22 cellular contexts compared by ENCODE assay signal in the genomic region with DNA sequence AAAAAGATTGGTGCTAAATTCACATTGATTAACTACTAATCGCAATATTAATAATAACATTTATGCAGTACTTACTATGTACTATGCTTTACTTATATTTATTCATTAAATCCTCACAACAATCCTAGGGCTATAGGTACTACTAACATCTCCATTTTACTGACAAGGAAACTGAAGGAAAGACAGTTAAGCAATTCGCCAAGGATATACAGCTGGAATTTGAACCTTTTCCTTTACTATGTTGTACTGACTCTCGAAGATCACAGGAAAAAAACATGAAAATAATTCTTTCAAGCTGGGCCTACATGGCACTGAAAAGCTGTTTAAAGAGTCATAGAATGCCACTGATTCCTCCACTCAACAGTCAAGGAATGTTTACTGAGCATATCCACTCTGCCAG.
DNase-seq lines count a peak whose midpoint lies in the region; ATAC-seq, FAIRE-seq and TF ChIP-seq lines count a peak whose summit lies in the region.
"Had no signal": no experiment of that assay in that cellular context is flagged by ENCODE, and none has a peak within 500 bp of the region (broad histone marks: within the 10 kb centered on the region; RNA-seq: fewer than 3 reads in every experiment).

No MANE protein-coding gene starts in this region.

- no peak for FAIRE-seq in small intestine (lab: Jason Lieb, UNC)
- FAIRE-seq: A549, D721Med, G401.6, GM19239 had no signal

- ATAC-seq in left colon (peak; percentile 90), HG02610 (IDR thresholded peaks at IDR 0.05; ENCODE audit: unreplicated experiment) (no peak)
- ATAC-seq: A549; CD8-positive, alpha-beta T cell had no signal

- intact Hi-C loops in left colon (cut with DNase I, micrococcal nuclease) (no loop called here), prostate gland (cut with DNase I) (no loop called here)

- no peaks in the 10 kb centered on the region for H3K4me1 ChIP-seq in small intestine (ENCODE audit: control insufficient read depth in 2 of 2, insufficient read depth in 1 of 2, low read depth in 1 of 2, low read length in 1 of 2)
- no peaks in the 10 kb centered on the region for H3K4me1 ChIP-seq in prostate gland (replicated peaks)
- H3K4me1 ChIP-seq: A549; BLaER1 treated with 17β-estradiol and CSF1 and Interleukin-3, amounts not matched to agents 10 nM and 100 nM; Caco-2 had no signal

- no peak overlapping the region for H3K4me3 ChIP-seq in small intestine (ENCODE audit: low read depth in 1 of 2, low read length in 2 of 2)
- H3K4me3 ChIP-seq in prostate gland = no peak overlapping the region
- H3K4me3 ChIP-seq: A549; BLaER1 treated with 17β-estradiol and CSF1 and Interleukin-3, amounts not matched to agents 10 nM and 100 nM had no signal

- no peak for TF ChIP-seq POLR2A in prostate gland (IDR thresholded peaks at IDR 0.05)

- WGBS in small intestine, 3 donors = 52 to 71% (median 66%) methylated on average over 3 of the region's 3 CpGs
- WGBS in prostate gland = 95% methylated on average over 3 of the region's 3 CpGs

- DNase-seq in DMS53 treated with DMSO at 0.1 percent for 48 hours (lab: John Stamatoyannopoulos, UW; ENCODE audit: unreplicated experiment) = peak; percentile 93
- DNase-seq in DMS53 (lab: John Stamatoyannopoulos, UW) = no peak
- DNase-seq in NCI-H748 (lab: John Stamatoyannopoulos, UW; ENCODE audit: unreplicated experiment) = peak; percentile 1
- DNase-seq in NCI-H748 treated with DMSO at 0.1 percent for 48 hours (lab: John Stamatoyannopoulos, UW) = no peak
- DNase-seq in left colon = no peak
- peak; percentile 11 for DNase-seq in small intestine
- no peak for DNase-seq in prostate gland (ENCODE audit: low spot score)
- DNase-seq: AML-193; Caco-2; Calu3; CD4-positive, alpha-beta T cell; CD8-positive, alpha-beta T cell; DMS79 treated with DMSO at 0.1 percent for 48 hours; GF-D8 had no signal

- H3K36me3 ChIP-seq in small intestine (ENCODE audit: control insufficient read depth in 2 of 2, insufficient read depth in 2 of 2, low read length in 2 of 2) (no peaks in the 10 kb centered on the region), prostate gland (no peaks in the 10 kb centered on the region)
- H3K36me3 ChIP-seq: BLaER1 treated with 17β-estradiol and CSF1 and Interleukin-3, amounts not matched to agents 10 nM and 100 nM had no signal

- H3K27me3 ChIP-seq in small intestine (ENCODE audit: control insufficient read depth in 2 of 2, insufficient read depth in 2 of 2, low read length in 2 of 2) (no peaks in the 10 kb centered on the region), prostate gland (replicated peaks; ENCODE audit: insufficient read depth) (no peaks in the 10 kb centered on the region)
- H3K27me3 ChIP-seq: BLaER1 treated with 17β-estradiol and CSF1 and Interleukin-3, amounts not matched to agents 10 nM and 100 nM had no signal

- H3K27ac ChIP-seq in small intestine (ENCODE audit: low read depth in 1 of 2, low read length in 1 of 2) (no peak overlapping the region), prostate gland (no peak overlapping the region)
- H3K27ac ChIP-seq: 22Rv1; A549; BLaER1 treated with 17β-estradiol and CSF1 and Interleukin-3, amounts not matched to agents 10 nM and 100 nM; C4-2B had no signal

- TF ChIP-seq CTCF in prostate gland (IDR thresholded peaks at IDR 0.05) = no peak

- H3K9me3 ChIP-seq in small intestine (ENCODE audit: control insufficient read depth, low read depth) = no peaks in the 10 kb centered on the region
- H3K9me3 ChIP-seq in prostate gland = no peaks in the 10 kb centered on the region
- H3K9me3 ChIP-seq: A549; BLaER1 treated with 17β-estradiol and CSF1 and Interleukin-3, amounts not matched to agents 10 nM and 100 nM; Caco-2 had no signal

Comparison
In these comparisons a context has a peak if more than half of its experiments do, and no peak if none do; other contexts are left out.
1. DNase-seq: peak in DMS53 treated with DMSO at 0.1 percent for 48 hours (single experiment), NCI-H748 (single experiment) and small intestine (single experiment); none in DMS53 (single experiment), NCI-H748 treated with DMSO at 0.1 percent for 48 hours (single experiment), left colon (0 of 2) and prostate gland (single experiment).